ENCODE assay signal across 8 cellular contexts in the genomic region with DNA sequence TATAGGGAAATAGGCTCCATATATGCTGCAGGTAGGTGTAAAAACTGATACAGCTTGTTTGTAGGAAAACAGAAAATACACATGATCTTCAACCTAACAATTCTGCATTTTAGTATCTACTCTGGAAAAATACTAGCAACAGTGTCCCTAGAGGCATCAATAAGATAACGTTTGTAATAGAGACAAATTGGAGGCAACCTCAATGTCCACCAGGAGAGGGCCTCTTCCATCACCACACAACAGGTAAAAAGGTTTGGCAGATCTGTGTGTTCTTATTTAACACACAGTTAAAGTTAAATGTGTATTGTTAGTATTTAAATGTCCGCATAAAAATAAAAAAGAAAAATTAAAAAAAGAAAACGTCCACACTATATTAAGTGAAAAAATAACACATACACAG. TPM values are rescaled to one million over a fixed set of nuclear protein-coding genes. Genes with fewer than 3 reads are reported as not detected.
DNase-seq lines count a peak whose midpoint lies in the region; ATAC-seq, FAIRE-seq and TF ChIP-seq lines count a peak whose summit lies in the region.

No MANE protein-coding gene starts in this region.

- no peaks in the 10 kb centered on the region for H3K27me3 Mint-ChIP-seq in CD8-positive, alpha-beta T cell (ENCODE audit: low read depth)

- no peak for FAIRE-seq in H54 (lab: Jason Lieb, UNC)

- no peak overlapping the region for H3K4me3 Mint-ChIP-seq in CD8-positive, alpha-beta T cell

- H3K27me3 ChIP-seq in CD8-positive, alpha-beta T cell (ENCODE audit: insufficient read depth, low read length): no peaks in the 10 kb centered on the region

- intact Hi-C loops in CD8-positive, alpha-beta T cell (cut with DNase I, micrococcal nuclease): loop anchor here in 1 of 2 experiments (5.0 kb wide), 1 partner anchor 305 kb away; no protein-coding TSS in a partner anchor

- POLR2A ChIA-PET in CD8-positive, alpha-beta T cell (lab: Charles Lee): no interaction called here

- TF ChIP-seq POLR2A in H54 (IDR thresholded peaks at IDR 0.05; ENCODE audit: low read depth, low read length): no peak

- H3K27ac Mint-ChIP-seq in CD8-positive, alpha-beta T cell: no peak overlapping the region

- H3K4me3 ChIP-seq in CD8-positive, alpha-beta T cell (ENCODE audit: low read depth, low read length): no peak overlapping the region
- H3K4me3 ChIP-seq in fibroblast of the aortic adventitia (ENCODE audit: low read depth, low read length): no peak overlapping the region

- peaks cover 9% of the 10 kb centered on the region for H3K4me1 ChIP-seq in CD8-positive, alpha-beta T cell (ENCODE audit: insufficient read depth, low read length)

- peak; percentile 46 for TF ChIP-seq CTCF in CD8-positive, alpha-beta T cell (IDR thresholded peaks at IDR 0.05)
- TF ChIP-seq CTCF in fibroblast of the aortic adventitia (IDR thresholded peaks at IDR 0.05; ENCODE audit: insufficient read depth, low read length): peak; percentile 45

- no peak for DNase-seq in CD8-positive, alpha-beta T cell
- peak; percentile 36 for DNase-seq in H54 (ENCODE audit: insufficient read length, low spot score)
- peak; percentile 13 for DNase-seq in RPMI7951 (ENCODE audit: low read depth)
- DNase-seq in fibroblast of the aortic adventitia (ENCODE audit: low read depth): peak; percentile 22
- no peak for DNase-seq in occipital lobe (lab: John Stamatoyannopoulos, UW)
- no peak for DNase-seq in NCI-H1417 treated with DMSO at 0.1 percent for 48 hours (lab: John Stamatoyannopoulos, UW)
- DNase-seq in cerebellum (ENCODE audit: low spot score): no peak

- no peaks in the 10 kb centered on the region for H3K9me3 Mint-ChIP-seq in CD8-positive, alpha-beta T cell

- peaks cover 41% of the 10 kb centered on the region for H3K36me3 ChIP-seq in CD8-positive, alpha-beta T cell (ENCODE audit: insufficient read depth, low read length)

- peaks cover 78% of the 10 kb centered on the region for H3K36me3 Mint-ChIP-seq in CD8-positive, alpha-beta T cell

- no peaks in the 10 kb centered on the region for H3K9me3 ChIP-seq in CD8-positive, alpha-beta T cell (ENCODE audit: low read length)

- peaks cover 13% of the 10 kb centered on the region for H3K4me1 Mint-ChIP-seq in CD8-positive, alpha-beta T cell (ENCODE audit: low read depth)

- no peak overlapping the region for H3K27ac ChIP-seq in CD8-positive, alpha-beta T cell (ENCODE audit: low read depth, low read length)

- peak; percentile 43 for ATAC-seq in CD8-positive, alpha-beta T cell
- no peak for ATAC-seq in GM21526 (IDR thresholded peaks at IDR 0.05; ENCODE audit: low FRiP score, unreplicated experiment)

- CTCF ChIA-PET in CD8-positive, alpha-beta T cell (lab: Charles Lee): interaction anchor here (0.9 to 5.2 kb wide), 7 partner anchors 8 to 111 kb away, joined by 3 to 37 read pairs (median 4); no protein-coding TSS in a partner anchor

RNA-seq across cellular contexts. Expression of gene EIF2D, which starts 5.4 kb away (rescaled TPM):
- 10 to 100 TPM; 42.0 to 49.2 TPM for total RNA-seq in CD8-positive, alpha-beta T cell
- total RNA-seq in RPMI7951 (2014; rRNA removed; shearing (Covaris generic)): 30.5 and 38.1 TPM in 2 replicates
- total RNA-seq in fibroblast of the aortic adventitia (ENCODE audit: low replicate concordance): 33.5 and 42.5 TPM in 2 replicates
- 12.5 TPM for total RNA-seq in occipital lobe
- total RNA-seq in cerebellum: 22.5 TPM

RNA-seq across cellular contexts. Expression of gene DYRK3, which starts 28.5 kb away (rescaled TPM):
- total RNA-seq in CD8-positive, alpha-beta T cell: 1 to 10 TPM in 1 of 2 experiments, under 1 TPM in 1; 0.94 to 1.4 TPM
- 12.5 and 13.8 TPM in 2 replicates for total RNA-seq in RPMI7951 (2014; rRNA removed; shearing (Covaris generic))
- total RNA-seq in fibroblast of the aortic adventitia (ENCODE audit: low replicate concordance) (19.7 and 27.7 TPM in 2 replicates), occipital lobe (18.2 TPM), cerebellum (24.5 TPM)

Comparison
In these comparisons a context has a peak if more than half of its experiments do, and no peak if none do; other contexts are left out.
1. DNase-seq: peak in H54 (single experiment), RPMI7951 (single experiment) and fibroblast of the aortic adventitia (single experiment); none in CD8-positive, alpha-beta T cell (0 of 7), occipital lobe (single experiment), NCI-H1417 treated with DMSO at 0.1 percent for 48 hours (single experiment) and cerebellum (single experiment).